Comparison of ENCODE assay signal across 3 cellular contexts in genomic region chr1:13970631-13971247, GRCh38.
TF ChIP-seq lines count a peak whose summit lies in the region.

No MANE protein-coding gene starts in this region.

TF ChIP-seq in HepG2, 621 proteins besides CTCF, POLR2A, EP300 and RAD21:
- peak; percentile 59 for TF ChIP-seq MAFF (IDR thresholded peaks at IDR 0.05; ENCODE audit: low read depth, low read length)
- peak; percentile 22 to 81; a peak in 3 of 4 replicates for TF ChIP-seq MAFK (conservative IDR thresholded peaks at IDR 0.05 in 1 of 2, IDR thresholded peaks at IDR 0.05 in 1 of 2; ENCODE audit: low read length in 2 of 2)
- TF ChIP-seq ZNF331 (CRISPR knock-in tag; IDR thresholded peaks at IDR 0.05) = peak; percentile 99
- TF ChIP-seq KLF6 (CRISPR knock-in tag; IDR thresholded peaks at IDR 0.05) = no peak

TF ChIP-seq in HEK293, 187 proteins besides CTCF, POLR2A, EP300 and RAD21:
- no peak for TF ChIP-seq ZBTB8A (tag by site-specific recombination; IDR thresholded peaks at IDR 0.05)
- TF ChIP-seq SETDB1 (IDR thresholded peaks at IDR 0.05; ENCODE audit: insufficient read length, low read length) = peak; percentile 26
- TF ChIP-seq EGR2 (tag by site-specific recombination; IDR thresholded peaks at IDR 0.05; ENCODE audit: low read depth) = no peak
- TF ChIP-seq ZNF704 (tag by site-specific recombination; IDR thresholded peaks at IDR 0.05) = no peak
- no peak for TF ChIP-seq ZNF513 (tag by site-specific recombination; IDR thresholded peaks at IDR 0.05)
- TF ChIP-seq ZBTB1 (tag by site-specific recombination; IDR thresholded peaks at IDR 0.05) = no peak
TF ChIP-seq in HEK293: peak in this region for 1.

TF ChIP-seq in K562, 482 proteins besides CTCF, POLR2A, EP300 and RAD21:
- TF ChIP-seq MAFF (IDR thresholded peaks at IDR 0.05; ENCODE audit: low read length) (peak; percentile 52), LARP7 (IDR thresholded peaks at IDR 0.05) (no peak), KLF16 (IDR thresholded peaks at IDR 0.05) (no peak), SRF (CRISPR knock-in tag; IDR thresholded peaks at IDR 0.05) (no peak), MAFG (tag; conservative IDR thresholded peaks at IDR 0.05) (0 out of 2 replicates have a peak, but pooled peaks have one; percentile 41), RHOXF2B (CRISPR knock-in tag; conservative IDR thresholded peaks at IDR 0.05) (no peak), TAF9B (IDR thresholded peaks at IDR 0.05; ENCODE audit: partially characterized antibody) (no peak), ZNF316 (IDR thresholded peaks at IDR 0.05) (peak; percentile 51)
